ENCODE assay signal across 8 cellular contexts in the genomic region with DNA sequence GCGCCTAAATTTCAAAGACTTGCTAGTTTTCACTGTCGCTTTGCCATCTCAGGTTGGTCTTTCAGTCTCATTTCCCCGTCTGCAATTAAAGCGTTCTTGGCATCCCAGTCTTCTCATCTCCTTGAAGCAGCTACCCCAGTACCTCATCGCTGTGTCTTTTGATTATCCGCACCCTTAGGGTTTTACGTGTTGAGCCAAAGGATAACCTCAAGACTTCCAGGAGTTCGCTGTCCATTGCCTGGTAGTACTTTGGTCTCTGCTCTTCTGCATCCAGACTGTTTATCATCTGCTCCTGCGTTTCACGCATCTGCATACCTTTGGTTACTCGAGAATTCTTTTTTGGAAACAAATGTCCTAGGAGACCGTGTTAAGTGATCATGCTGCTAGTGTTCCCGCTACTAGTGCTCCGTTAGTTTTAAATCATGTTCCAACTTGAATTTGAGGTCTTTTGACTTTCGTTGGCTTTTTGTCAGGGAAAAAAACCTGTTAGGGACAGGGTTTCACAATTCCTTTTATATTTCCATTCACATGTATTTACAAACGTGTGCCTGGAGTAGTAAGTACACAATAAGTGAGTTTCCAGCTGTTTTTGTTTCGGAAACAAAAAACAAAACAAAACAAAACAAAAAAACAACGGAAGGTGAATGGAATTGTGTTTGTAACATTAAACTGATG. TPM values are rescaled to one million over a fixed set of nuclear protein-coding genes. Genes with fewer than 3 reads are reported as not detected.
DNase-seq lines count a peak whose midpoint lies in the region; ATAC-seq and TF ChIP-seq lines count a peak whose summit lies in the region.

No MANE protein-coding gene starts in this region.

- ATAC-seq in lung (ENCODE audit: insufficient read depth, low FRiP score): no peak

- peaks cover 45% of the 10 kb centered on the region for H3K4me1 Mint-ChIP-seq in activated T-cell treated with anti-CD3 and anti-CD28 coated beads, Interleukin-2, amount 50 U/mL, for 24 hours (ENCODE audit: low read depth)

- H3K9me3 ChIP-seq in OCI-LY1 (ENCODE audit: low read length) (no peaks in the 10 kb centered on the region), lung (ENCODE audit: control insufficient read depth in 2 of 2, insufficient read depth in 1 of 2, low read length in 1 of 2) (no peaks in the 10 kb centered on the region), transverse colon (no peaks in the 10 kb centered on the region)

- H3K27ac Mint-ChIP-seq in activated T-cell treated with anti-CD3 and anti-CD28 coated beads, Interleukin-2, amount 50 U/mL, for 24 hours: peak overlapping the region; percentile 93

- H3K27ac ChIP-seq in OCI-LY1 (ENCODE audit: low read depth, low read length, poor library complexity, severe bottlenecking) (peak overlapping the region; percentile 50), coronary artery (peak overlapping the region; percentile 81 to 97), lung (ENCODE audit: low read depth in 1 of 2, low read length in 1 of 2) (peak overlapping the region; percentile 84 to 88), transverse colon (peak overlapping the region; percentile 91 to 97 (median 94))

- peak overlapping the region; percentile 88 for H3K4me3 ChIP-seq in OCI-LY1 (ENCODE audit: low read depth, low read length, poor library complexity, severe bottlenecking)
- H3K4me3 ChIP-seq in coronary artery: peak overlapping the region; percentile 95
- H3K4me3 ChIP-seq in lung: peak overlapping the region; percentile 82
- peak overlapping the region; percentile 74 to 97 (median 88) for H3K4me3 ChIP-seq in transverse colon

- no peak for TF ChIP-seq POLR2A in transverse colon (IDR thresholded peaks at IDR 0.05)

- H3F3A ChIP-seq in OCI-LY1 (ENCODE audit: insufficient read depth, low read length): no peaks in the 10 kb centered on the region; the same call in 1 of the 2 replicates

- H3K4me1 ChIP-seq in OCI-LY1 (ENCODE audit: insufficient read depth, low read length, severe bottlenecking) (peaks cover 37% of the 10 kb centered on the region), lung (ENCODE audit: control insufficient read depth in 2 of 2, insufficient read depth in 2 of 2, low read length in 2 of 2) (peaks cover 4 to 14% of the 10 kb centered on the region in 2 donors), transverse colon (peaks cover 25 to 58% (median 33%) of the 10 kb centered on the region in 4 donors)

- in situ Hi-C loops in transverse colon (cut with MboI; ENCODE audit: low pct_ligation_motif_present in 1 of 4, low pct_unique_long_range_greater_than_20kb in 1 of 4, low sequenced_read_pairs in 3 of 4): no loop called here

- no peak for TF ChIP-seq EP300 in transverse colon (IDR thresholded peaks at IDR 0.05; ENCODE audit: low read depth)

- no peaks in the 10 kb centered on the region for H3K27me3 Mint-ChIP-seq in activated T-cell treated with anti-CD3 and anti-CD28 coated beads, Interleukin-2, amount 50 U/mL, for 24 hours

- H2AFZ ChIP-seq in OCI-LY1 (ENCODE audit: low read length): no peak overlapping the region

- no peaks in the 10 kb centered on the region for H4K20me1 ChIP-seq in OCI-LY1 (ENCODE audit: insufficient read depth, low read length)

- 11 to 17% methylated on average over 18 of the region's 18 CpGs for WGBS in lung, 2 donors
- whole genome bisulfite sequencing in transverse colon (ENCODE audit: low coverage in 1 of 2), 2 donors: 8 to 13% methylated on average over 11 to 18 of the region's 18 CpGs

- no peak for TF ChIP-seq CTCF in OCI-LY1 (IDR thresholded peaks at IDR 0.05; ENCODE audit: low read length)
- no peak for TF ChIP-seq CTCF in coronary artery (IDR thresholded peaks at IDR 0.05)
- no peak for TF ChIP-seq CTCF in lung (IDR thresholded peaks at IDR 0.05; ENCODE audit: control extremely low read depth, extremely low read depth)
- TF ChIP-seq CTCF in transverse colon (IDR thresholded peaks at IDR 0.05): no peak

- H3K9me2 ChIP-seq in OCI-LY1 (ENCODE audit: low read depth, low read length): no peaks in the 10 kb centered on the region

- intact Hi-C loops in transverse colon (cut with DNase I; ENCODE audit: low total_unique reads): no loop called here
- intact Hi-C loops in posterior vena cava (cut with DNase I): no loop called here

- H3K79me2 ChIP-seq in OCI-LY1 (ENCODE audit: insufficient read depth, low read length): peaks cover 55% of the 10 kb centered on the region

- no peaks in the 10 kb centered on the region for H3K9me3 Mint-ChIP-seq in activated T-cell treated with anti-CD3 and anti-CD28 coated beads, Interleukin-2, amount 50 U/mL, for 24 hours

- H3K4me3 Mint-ChIP-seq in activated T-cell treated with anti-CD3 and anti-CD28 coated beads, Interleukin-2, amount 50 U/mL, for 24 hours: peak overlapping the region; percentile 98

- H3K27me3 ChIP-seq in OCI-LY1 (ENCODE audit: insufficient read depth, low read length) (no peaks in the 10 kb centered on the region), lung (ENCODE audit: control insufficient read depth, insufficient read depth) (no peaks in the 10 kb centered on the region), transverse colon (no peaks in the 10 kb centered on the region)

- DNase-seq in activated T-cell treated with anti-CD3 and anti-CD28 coated beads, Interleukin-2, amount 50 U/mL, for 24 hours: no peak
- no peak for DNase-seq in activated T-cell treated with anti-CD3 and anti-CD28 coated beads, Interleukin-2, amount 50 U/mL, for 48 hours
- DNase-seq in coronary artery (ENCODE audit: low spot score): no peak
- DNase-seq in lung (ENCODE audit: low spot score): no peak
- no peak for DNase-seq in transverse colon
- DNase-seq in posterior vena cava (ENCODE audit: low spot score): no peak
- no peak for DNase-seq in activated CD4-positive, alpha-beta T cell treated with anti-CD3 and anti-CD28 coated beads, Interleukin-2, amount 50 U/mL, for 1 hour

- H3K36me3 ChIP-seq in OCI-LY1 (ENCODE audit: insufficient read depth, low read length) (peaks cover 25% of the 10 kb centered on the region), lung (ENCODE audit: control insufficient read depth in 2 of 2, insufficient read depth in 2 of 2, low read length in 2 of 2) (peaks cover 2 to 7% of the 10 kb centered on the region in 2 donors), transverse colon (peaks cover 0 to 10% (median 1%) of the 10 kb centered on the region in 4 donors)

- peaks cover 52% of the 10 kb centered on the region for H3K36me3 Mint-ChIP-seq in activated T-cell treated with anti-CD3 and anti-CD28 coated beads, Interleukin-2, amount 50 U/mL, for 24 hours (ENCODE audit: low read depth)

- H3K9ac ChIP-seq in OCI-LY1 (ENCODE audit: low read length): peak overlapping the region; percentile 76

- H3K4me2 ChIP-seq in OCI-LY1 (ENCODE audit: low read length): peak overlapping the region; percentile 92

RNA-seq across cellular contexts. Expression of gene RABGAP1, which starts 0.9 kb away (rescaled TPM):
- total RNA-seq in lung (100 to 1,000 TPM in 1 of 2 donors, 10 to 100 TPM in 1; 55.0 to 103 TPM), transverse colon (100 to 1,000 TPM in 2 of 4 donors, 10 to 100 TPM in 2; 56.1 to 114 (median 88.9) TPM), posterior vena cava (10 to 100 TPM; 64.1 to 75.4 TPM)
- 10 to 100 TPM in 1 of 2 donors, 1 to 10 TPM in 1; 9.6 to 14.7 TPM for polyA plus RNA-seq in lung

RNA-seq across cellular contexts. Expression of gene ZBTB26, which starts 10.4 kb away (rescaled TPM):
- total RNA-seq in lung (10 to 100 TPM in 1 of 2 donors, 1 to 10 TPM in 1; 4.0 to 15.0 TPM), transverse colon (10 to 100 TPM in 1 of 4 donors, 1 to 10 TPM in 3; 6.7 to 18.5 (median 8.0) TPM), posterior vena cava (1 to 10 TPM; 5.4 to 5.8 TPM)
- 1 to 10 TPM; 2.4 to 2.7 TPM for polyA plus RNA-seq in lung

RNA-seq across cellular contexts. Expression of gene ZBTB6, which starts 28.6 kb away (rescaled TPM):
- total RNA-seq in lung (10 to 100 TPM in 1 of 2 donors, 1 to 10 TPM in 1; 8.0 to 16.6 TPM), transverse colon (10 to 100 TPM in 1 of 4 donors, 1 to 10 TPM in 3; 5.2 to 10.1 (median 8.7) TPM), posterior vena cava (1 to 10 TPM; 7.7 to 9.0 TPM)
- 1 to 10 TPM; 2.5 to 4.3 TPM for polyA plus RNA-seq in lung

RNA-seq across cellular contexts. Expression of gene RC3H2, which starts 36.5 kb away (rescaled TPM):
- total RNA-seq in lung: 10 to 100 TPM; 37.7 to 60.2 TPM
- polyA plus RNA-seq in lung: 10 to 100 TPM; 11.9 to 13.0 TPM
- total RNA-seq in transverse colon: 100 to 1,000 TPM in 1 of 4 donors, 10 to 100 TPM in 3; 42.5 to 163 (median 54.7) TPM
- total RNA-seq in posterior vena cava: 10 to 100 TPM; 35.1 to 46.8 TPM
